ENCODE assay signal across 1 cellular context in the genomic region with DNA sequence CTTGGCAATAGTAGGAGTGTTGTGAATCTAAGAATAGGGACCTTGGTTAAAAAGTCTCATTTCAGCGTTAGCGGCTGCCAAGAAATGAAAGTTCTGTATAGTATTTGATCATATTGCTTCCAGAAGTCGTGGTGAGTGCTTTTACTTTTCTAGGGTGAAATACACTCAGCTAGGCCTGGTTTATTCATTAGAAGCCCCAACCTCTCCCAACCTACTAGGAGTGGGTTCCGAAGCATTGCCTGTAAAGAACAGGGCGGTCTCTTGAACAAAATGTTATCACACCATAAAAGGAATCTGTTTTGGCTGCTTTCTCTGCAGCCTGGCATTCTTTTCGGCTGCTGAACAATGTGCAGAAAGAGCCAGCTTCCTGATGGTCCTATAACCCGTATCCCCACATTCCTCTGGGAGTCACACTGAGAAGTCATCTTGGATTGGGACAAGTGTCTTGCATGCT.
TF ChIP-seq lines count a peak whose summit lies in the region.

No MANE protein-coding gene starts in this region.

TF ChIP-seq in GM23338, 12 proteins besides CTCF, POLR2A, EP300 and RAD21 (continued from another document):
- no peak for TF ChIP-seq REST (IDR thresholded peaks at IDR 0.05; ENCODE audit: unreplicated experiment)
- TF ChIP-seq ETS1 (IDR thresholded peaks at IDR 0.05) = no peak
- TF ChIP-seq, protein P1, sequence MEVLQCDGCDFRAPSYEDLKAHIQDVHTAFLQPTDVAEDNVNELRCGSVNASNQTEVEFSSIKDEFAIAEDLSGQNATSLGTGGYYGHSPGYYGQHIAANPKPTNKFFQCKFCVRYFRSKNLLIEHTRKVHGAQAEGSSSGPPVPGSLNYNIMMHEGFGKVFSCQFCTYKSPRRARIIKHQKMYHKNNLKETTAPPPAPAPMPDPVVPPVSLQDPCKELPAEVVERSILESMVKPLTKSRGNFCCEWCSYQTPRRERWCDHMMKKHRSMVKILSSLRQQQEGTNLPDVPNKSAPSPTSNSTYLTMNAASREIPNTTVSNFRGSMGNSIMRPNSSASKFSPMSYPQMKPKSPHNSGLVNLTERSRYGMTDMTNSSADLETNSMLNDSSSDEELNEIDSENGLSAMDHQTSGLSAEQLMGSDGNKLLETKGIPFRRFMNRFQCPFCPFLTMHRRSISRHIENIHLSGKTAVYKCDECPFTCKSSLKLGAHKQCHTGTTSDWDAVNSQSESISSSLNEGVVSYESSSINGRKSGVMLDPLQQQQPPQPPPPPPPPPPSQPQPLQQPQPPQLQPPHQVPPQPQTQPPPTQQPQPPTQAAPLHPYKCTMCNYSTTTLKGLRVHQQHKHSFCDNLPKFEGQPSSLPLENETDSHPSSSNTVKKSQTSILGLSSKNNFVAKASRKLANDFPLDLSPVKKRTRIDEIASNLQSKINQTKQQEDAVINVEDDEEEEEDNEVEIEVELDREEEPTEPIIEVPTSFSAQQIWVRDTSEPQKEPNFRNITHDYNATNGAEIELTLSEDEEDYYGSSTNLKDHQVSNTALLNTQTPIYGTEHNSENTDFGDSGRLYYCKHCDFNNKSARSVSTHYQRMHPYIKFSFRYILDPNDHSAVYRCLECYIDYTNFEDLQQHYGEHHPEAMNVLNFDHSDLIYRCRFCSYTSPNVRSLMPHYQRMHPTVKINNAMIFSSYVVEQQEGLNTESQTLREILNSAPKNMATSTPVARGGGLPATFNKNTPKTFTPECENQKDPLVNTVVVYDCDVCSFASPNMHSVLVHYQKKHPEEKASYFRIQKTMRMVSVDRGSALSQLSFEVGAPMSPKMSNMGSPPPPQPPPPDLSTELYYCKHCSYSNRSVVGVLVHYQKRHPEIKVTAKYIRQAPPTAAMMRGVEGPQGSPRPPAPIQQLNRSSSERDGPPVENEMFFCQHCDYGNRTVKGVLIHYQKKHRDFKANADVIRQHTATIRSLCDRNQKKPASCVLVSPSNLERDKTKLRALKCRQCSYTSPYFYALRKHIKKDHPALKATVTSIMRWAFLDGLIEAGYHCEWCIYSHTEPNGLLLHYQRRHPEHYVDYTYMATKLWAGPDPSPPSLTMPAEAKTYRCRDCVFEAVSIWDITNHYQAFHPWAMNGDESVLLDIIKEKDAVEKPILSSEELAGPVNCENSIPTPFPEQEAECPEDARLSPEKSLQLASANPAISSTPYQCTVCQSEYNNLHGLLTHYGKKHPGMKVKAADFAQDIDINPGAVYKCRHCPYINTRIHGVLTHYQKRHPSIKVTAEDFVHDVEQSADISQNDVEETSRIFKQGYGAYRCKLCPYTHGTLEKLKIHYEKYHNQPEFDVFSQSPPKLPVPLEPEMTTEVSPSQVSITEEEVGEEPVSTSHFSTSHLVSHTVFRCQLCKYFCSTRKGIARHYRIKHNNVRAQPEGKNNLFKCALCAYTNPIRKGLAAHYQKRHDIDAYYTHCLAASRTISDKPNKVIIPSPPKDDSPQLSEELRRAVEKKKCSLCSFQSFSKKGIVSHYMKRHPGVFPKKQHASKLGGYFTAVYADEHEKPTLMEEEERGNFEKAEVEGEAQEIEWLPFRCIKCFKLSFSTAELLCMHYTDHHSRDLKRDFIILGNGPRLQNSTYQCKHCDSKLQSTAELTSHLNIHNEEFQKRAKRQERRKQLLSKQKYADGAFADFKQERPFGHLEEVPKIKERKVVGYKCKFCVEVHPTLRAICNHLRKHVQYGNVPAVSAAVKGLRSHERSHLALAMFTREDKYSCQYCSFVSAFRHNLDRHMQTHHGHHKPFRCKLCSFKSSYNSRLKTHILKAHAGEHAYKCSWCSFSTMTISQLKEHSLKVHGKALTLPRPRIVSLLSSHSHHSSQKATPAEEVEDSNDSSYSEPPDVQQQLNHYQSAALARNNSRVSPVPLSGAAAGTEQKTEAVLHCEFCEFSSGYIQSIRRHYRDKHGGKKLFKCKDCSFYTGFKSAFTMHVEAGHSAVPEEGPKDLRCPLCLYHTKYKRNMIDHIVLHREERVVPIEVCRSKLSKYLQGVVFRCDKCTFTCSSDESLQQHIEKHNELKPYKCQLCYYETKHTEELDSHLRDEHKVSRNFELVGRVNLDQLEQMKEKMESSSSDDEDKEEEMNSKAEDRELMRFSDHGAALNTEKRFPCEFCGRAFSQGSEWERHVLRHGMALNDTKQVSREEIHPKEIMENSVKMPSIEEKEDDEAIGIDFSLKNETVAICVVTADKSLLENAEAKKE (CRISPR knock-in tag; IDR thresholded peaks at IDR 0.05) = no peak
- no peak for TF ChIP-seq ZNF114 (CRISPR knock-in tag; IDR thresholded peaks at IDR 0.05)
- no peak for TF ChIP-seq EZH2phosphoT487 (IDR thresholded peaks at IDR 0.05; ENCODE audit: unreplicated experiment)
- TF ChIP-seq STAT1 (IDR thresholded peaks at IDR 0.05; ENCODE audit: unreplicated experiment) = no peak
- TF ChIP-seq JUNB (IDR thresholded peaks at IDR 0.05; ENCODE audit: unreplicated experiment) = no peak
- no peak for TF ChIP-seq NANOG (IDR thresholded peaks at IDR 0.05; ENCODE audit: borderline replicate concordance)
